In the genomic region with DNA sequence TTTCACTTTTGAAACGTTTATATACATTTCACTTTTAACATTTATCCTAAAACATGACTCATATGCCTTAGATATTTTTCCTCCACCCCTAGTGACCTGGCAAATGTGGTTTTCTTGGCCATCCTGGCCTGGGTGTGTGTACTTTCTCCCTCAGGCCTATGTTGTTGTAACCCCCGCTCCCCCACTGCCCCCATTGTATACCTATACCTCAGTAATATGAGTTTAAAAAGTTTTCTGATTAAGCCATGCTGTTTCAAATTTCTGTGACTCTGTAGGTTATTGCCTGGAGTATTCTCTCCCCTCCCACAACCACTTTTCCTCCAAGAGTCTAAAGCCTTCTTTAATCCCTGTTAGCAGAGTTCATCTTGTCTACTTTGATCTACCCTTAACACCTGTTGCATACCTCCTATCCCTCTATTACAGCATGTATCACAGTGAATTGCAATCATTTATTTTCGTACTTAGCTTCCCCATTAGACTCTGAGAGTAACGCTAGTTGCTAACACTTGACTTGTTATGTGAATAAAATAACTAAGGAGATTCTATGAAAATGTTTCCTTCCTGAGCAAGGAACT, we compare ENCODE assay signal across 1 cellular context.
TF ChIP-seq lines count a peak whose summit lies in the region.

No MANE protein-coding gene starts in this region.

TF ChIP-seq in HCT116, 20 proteins besides CTCF, POLR2A, EP300 and RAD21 (continued from another document):
- TF ChIP-seq, protein P1, sequence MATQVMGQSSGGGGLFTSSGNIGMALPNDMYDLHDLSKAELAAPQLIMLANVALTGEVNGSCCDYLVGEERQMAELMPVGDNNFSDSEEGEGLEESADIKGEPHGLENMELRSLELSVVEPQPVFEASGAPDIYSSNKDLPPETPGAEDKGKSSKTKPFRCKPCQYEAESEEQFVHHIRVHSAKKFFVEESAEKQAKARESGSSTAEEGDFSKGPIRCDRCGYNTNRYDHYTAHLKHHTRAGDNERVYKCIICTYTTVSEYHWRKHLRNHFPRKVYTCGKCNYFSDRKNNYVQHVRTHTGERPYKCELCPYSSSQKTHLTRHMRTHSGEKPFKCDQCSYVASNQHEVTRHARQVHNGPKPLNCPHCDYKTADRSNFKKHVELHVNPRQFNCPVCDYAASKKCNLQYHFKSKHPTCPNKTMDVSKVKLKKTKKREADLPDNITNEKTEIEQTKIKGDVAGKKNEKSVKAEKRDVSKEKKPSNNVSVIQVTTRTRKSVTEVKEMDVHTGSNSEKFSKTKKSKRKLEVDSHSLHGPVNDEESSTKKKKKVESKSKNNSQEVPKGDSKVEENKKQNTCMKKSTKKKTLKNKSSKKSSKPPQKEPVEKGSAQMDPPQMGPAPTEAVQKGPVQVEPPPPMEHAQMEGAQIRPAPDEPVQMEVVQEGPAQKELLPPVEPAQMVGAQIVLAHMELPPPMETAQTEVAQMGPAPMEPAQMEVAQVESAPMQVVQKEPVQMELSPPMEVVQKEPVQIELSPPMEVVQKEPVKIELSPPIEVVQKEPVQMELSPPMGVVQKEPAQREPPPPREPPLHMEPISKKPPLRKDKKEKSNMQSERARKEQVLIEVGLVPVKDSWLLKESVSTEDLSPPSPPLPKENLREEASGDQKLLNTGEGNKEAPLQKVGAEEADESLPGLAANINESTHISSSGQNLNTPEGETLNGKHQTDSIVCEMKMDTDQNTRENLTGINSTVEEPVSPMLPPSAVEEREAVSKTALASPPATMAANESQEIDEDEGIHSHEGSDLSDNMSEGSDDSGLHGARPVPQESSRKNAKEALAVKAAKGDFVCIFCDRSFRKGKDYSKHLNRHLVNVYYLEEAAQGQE (IDR thresholded peaks at IDR 0.05; ENCODE audit: low read depth) = no peak
- no peak for TF ChIP-seq ZFX (IDR thresholded peaks at IDR 0.05)
- TF ChIP-seq JUND (IDR thresholded peaks at IDR 0.05) = no peak
- no peak for TF ChIP-seq ZNF274 (IDR thresholded peaks at IDR 0.05; ENCODE audit: low read depth, low read length)
- no peak for TF ChIP-seq TCF7L2 (IDR thresholded peaks at IDR 0.05; ENCODE audit: borderline replicate concordance, extremely low read depth, insufficient read depth, insufficient read length)
- TF ChIP-seq, protein P2, sequence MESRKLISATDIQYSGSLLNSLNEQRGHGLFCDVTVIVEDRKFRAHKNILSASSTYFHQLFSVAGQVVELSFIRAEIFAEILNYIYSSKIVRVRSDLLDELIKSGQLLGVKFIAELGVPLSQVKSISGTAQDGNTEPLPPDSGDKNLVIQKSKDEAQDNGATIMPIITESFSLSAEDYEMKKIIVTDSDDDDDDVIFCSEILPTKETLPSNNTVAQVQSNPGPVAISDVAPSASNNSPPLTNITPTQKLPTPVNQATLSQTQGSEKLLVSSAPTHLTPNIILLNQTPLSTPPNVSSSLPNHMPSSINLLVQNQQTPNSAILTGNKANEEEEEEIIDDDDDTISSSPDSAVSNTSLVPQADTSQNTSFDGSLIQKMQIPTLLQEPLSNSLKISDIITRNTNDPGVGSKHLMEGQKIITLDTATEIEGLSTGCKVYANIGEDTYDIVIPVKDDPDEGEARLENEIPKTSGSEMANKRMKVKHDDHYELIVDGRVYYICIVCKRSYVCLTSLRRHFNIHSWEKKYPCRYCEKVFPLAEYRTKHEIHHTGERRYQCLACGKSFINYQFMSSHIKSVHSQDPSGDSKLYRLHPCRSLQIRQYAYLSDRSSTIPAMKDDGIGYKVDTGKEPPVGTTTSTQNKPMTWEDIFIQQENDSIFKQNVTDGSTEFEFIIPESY (IDR thresholded peaks at IDR 0.05; ENCODE audit: extremely low read depth, insufficient replicate concordance, low read length) = no peak
